In the genomic region with DNA sequence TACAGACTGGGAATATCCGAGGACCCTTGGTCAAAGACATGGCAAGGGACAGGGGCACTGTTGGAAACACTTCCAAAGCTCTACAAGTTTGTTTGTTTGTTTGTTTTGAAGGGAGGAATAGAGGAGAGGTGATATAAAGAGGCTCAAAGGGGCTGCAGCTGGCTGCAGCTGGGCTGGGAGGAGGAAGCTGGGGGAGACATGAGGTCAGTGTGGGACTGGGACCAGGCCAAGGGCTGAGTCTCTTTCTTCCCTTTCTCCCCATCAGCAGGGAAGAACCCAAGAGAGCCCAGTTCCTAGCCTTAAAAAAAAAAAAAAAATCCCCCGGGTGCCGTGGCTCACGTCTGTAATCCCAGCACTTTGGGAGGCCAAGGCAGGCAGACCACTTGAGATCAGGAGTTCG, we compare ENCODE assay signal across 12 cellular contexts. TPM values are rescaled to one million over a fixed set of nuclear protein-coding genes. Genes with fewer than 3 reads are reported as not detected.
DNase-seq lines count a peak whose midpoint lies in the region; ATAC-seq lines count a peak whose summit lies in the region.
"Had no signal": no experiment of that assay in that cellular context is flagged by ENCODE, and none has a peak within 500 bp of the region (broad histone marks: within the 10 kb centered on the region; RNA-seq: fewer than 3 reads in every experiment).

No MANE protein-coding gene starts in this region.

- no peaks in the 10 kb centered on the region for H3K9me3 Mint-ChIP-seq in activated T-cell treated with anti-CD3 and anti-CD28 coated beads, Interleukin-2, amount 50 U/mL, for 4 hours
- no peaks in the 10 kb centered on the region for H3K9me3 Mint-ChIP-seq in activated naive CD8-positive, alpha-beta T cell treated with anti-CD3 and anti-CD28 coated beads, Interleukin-2, amount 50 U/mL, for 24 hours
- H3K9me3 Mint-ChIP-seq: neural progenitor cell had no signal

- peak overlapping the region; percentile 94 for H3K4me3 Mint-ChIP-seq in activated T-cell treated with anti-CD3 and anti-CD28 coated beads, Interleukin-2, amount 50 U/mL, for 4 hours
- H3K4me3 Mint-ChIP-seq in activated naive CD8-positive, alpha-beta T cell treated with anti-CD3 and anti-CD28 coated beads, Interleukin-2, amount 50 U/mL, for 24 hours, result peak overlapping the region; percentile 98
- H3K4me3 Mint-ChIP-seq: neural progenitor cell had no signal

- no peak for DNase-seq in activated T-cell treated with anti-CD3 and anti-CD28 coated beads, Interleukin-2, amount 50 U/mL, for 4 hours
- no peak for DNase-seq in activated T-cell treated with anti-CD3 and anti-CD28 coated beads, Interleukin-2, amount 50 U/mL, for 48 hours
- DNase-seq in activated naive CD8-positive, alpha-beta T cell treated with anti-CD3 and anti-CD28 coated beads, Interleukin-2, amount 50 U/mL, for 24 hours, result no peak
- DNase-seq in medulla oblongata (ENCODE audit: extremely low spot score) (peak; percentile 67), superior temporal gyrus (ENCODE audit: extremely low spot score) (peak; percentile 72), hepatic stellate cell (ENCODE audit: low spot score) (no peak)
- DNase-seq: glutamatergic neuron, NCI-H2171, SJCRH30 had no signal

- peak overlapping the region; percentile 96 for H3K27ac Mint-ChIP-seq in activated naive CD8-positive, alpha-beta T cell treated with anti-CD3 and anti-CD28 coated beads, Interleukin-2, amount 50 U/mL, for 24 hours

- peaks cover 52% of the 10 kb centered on the region for H3K36me3 Mint-ChIP-seq in activated T-cell treated with anti-CD3 and anti-CD28 coated beads, Interleukin-2, amount 50 U/mL, for 4 hours (ENCODE audit: insufficient read depth)
- peaks cover 86% of the 10 kb centered on the region for H3K36me3 Mint-ChIP-seq in activated naive CD8-positive, alpha-beta T cell treated with anti-CD3 and anti-CD28 coated beads, Interleukin-2, amount 50 U/mL, for 24 hours (ENCODE audit: low read depth)

- ATAC-seq in activated T-cell treated with anti-CD3 and anti-CD28 coated beads, Interleukin-2, amount 50 U/mL, for 4 hours, result no peak
- ATAC-seq in activated naive CD8-positive, alpha-beta T cell treated with anti-CD3 and anti-CD28 coated beads, Interleukin-2, amount 50 U/mL, for 24 hours, result no peak
- no peak for ATAC-seq in HG03439 (IDR thresholded peaks at IDR 0.05; ENCODE audit: unreplicated experiment)
- no peak for ATAC-seq in HG03095 (IDR thresholded peaks at IDR 0.05; ENCODE audit: unreplicated experiment)

- peaks cover 82% of the 10 kb centered on the region for H3K4me1 Mint-ChIP-seq in activated T-cell treated with anti-CD3 and anti-CD28 coated beads, Interleukin-2, amount 50 U/mL, for 4 hours (ENCODE audit: low read depth)
- peaks cover 84% of the 10 kb centered on the region for H3K4me1 Mint-ChIP-seq in activated naive CD8-positive, alpha-beta T cell treated with anti-CD3 and anti-CD28 coated beads, Interleukin-2, amount 50 U/mL, for 24 hours

- no peaks in the 10 kb centered on the region for H3K27me3 Mint-ChIP-seq in activated T-cell treated with anti-CD3 and anti-CD28 coated beads, Interleukin-2, amount 50 U/mL, for 4 hours (ENCODE audit: low read depth)
- H3K27me3 Mint-ChIP-seq in activated naive CD8-positive, alpha-beta T cell treated with anti-CD3 and anti-CD28 coated beads, Interleukin-2, amount 50 U/mL, for 24 hours, result no peaks in the 10 kb centered on the region

RNA-seq across cellular contexts. Expression of a gene that starts 5.0 kb away (rescaled TPM):
- total RNA-seq in activated T-cell treated with anti-CD3 and anti-CD28 coated beads, Interleukin-2, amount 50 U/mL, for 4 hours, result 100 to 1,000 TPM; 174 to 187 (median 184) TPM

RNA-seq across cellular contexts. Expression of a gene that starts 19.7 kb away (rescaled TPM):
- 10 to 100 TPM; 35.6 to 42.5 (median 37.4) TPM for total RNA-seq in activated T-cell treated with anti-CD3 and anti-CD28 coated beads, Interleukin-2, amount 50 U/mL, for 4 hours

RNA-seq across cellular contexts. Expression of a gene that starts 27.4 kb away (rescaled TPM):
- total RNA-seq in activated T-cell treated with anti-CD3 and anti-CD28 coated beads, Interleukin-2, amount 50 U/mL, for 4 hours, result 10 to 100 TPM; 28.9 to 31.2 (median 29.0) TPM

RNA-seq across cellular contexts. Expression of a gene that starts 38.4 kb away (rescaled TPM):
- 100 to 1,000 TPM; 118 to 124 (median 119) TPM for total RNA-seq in activated T-cell treated with anti-CD3 and anti-CD28 coated beads, Interleukin-2, amount 50 U/mL, for 4 hours

Comparison
In these comparisons a context has a peak if more than half of its experiments do, and no peak if none do; other contexts are left out.
1. DNase-seq: peak in medulla oblongata (single experiment) and superior temporal gyrus (single experiment); none in activated T-cell treated with anti-CD3 and anti-CD28 coated beads, Interleukin-2, amount 50 U/mL, for 4 hours (single experiment), activated T-cell treated with anti-CD3 and anti-CD28 coated beads, Interleukin-2, amount 50 U/mL, for 48 hours (0 of 2), activated naive CD8-positive, alpha-beta T cell treated with anti-CD3 and anti-CD28 coated beads, Interleukin-2, amount 50 U/mL, for 24 hours (single experiment) and hepatic stellate cell (single experiment).